8 cellular contexts compared by ENCODE assay signal in the genomic region with DNA sequence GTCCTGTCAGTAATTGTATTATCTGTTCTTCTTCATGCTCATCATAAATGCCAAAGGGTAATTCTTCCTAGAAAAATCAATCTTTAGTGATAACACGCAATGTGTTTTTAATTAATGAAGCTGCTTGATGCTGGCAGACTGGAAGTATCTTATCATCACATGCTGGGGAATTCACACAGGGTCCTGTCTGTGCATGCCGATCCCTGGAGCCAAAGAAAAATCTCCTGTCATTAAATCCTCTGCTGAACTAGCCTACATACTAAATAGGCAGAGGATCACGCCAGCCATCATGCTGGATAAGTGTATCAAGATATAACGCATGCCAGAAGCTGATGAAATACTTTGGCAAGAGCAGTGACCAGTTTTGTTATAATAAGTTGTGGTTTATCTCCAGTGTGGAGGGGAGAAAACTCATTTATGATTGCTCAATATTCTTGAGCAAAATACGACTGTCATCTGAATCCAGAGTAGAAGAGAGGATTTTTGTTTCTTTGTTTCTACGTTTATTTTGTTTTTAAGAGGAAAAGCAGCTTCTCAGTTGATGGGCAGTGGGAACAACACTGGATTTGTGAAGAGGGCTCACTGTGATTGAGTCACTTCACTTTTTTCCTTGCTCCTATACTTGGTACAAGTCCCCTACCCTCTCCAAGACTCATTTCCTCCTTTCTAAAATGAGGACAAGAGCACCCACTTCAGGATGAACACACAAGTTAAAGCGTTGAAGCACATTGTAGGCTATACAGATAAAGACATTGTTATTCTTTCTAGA.
DNase-seq lines count a peak whose midpoint lies in the region; ATAC-seq and TF ChIP-seq lines count a peak whose summit lies in the region.

No MANE protein-coding gene starts in this region.

- TF ChIP-seq CTCF in BJ (IDR thresholded peaks at IDR 0.05; ENCODE audit: insufficient read depth, low read depth, low read length) (peak; percentile 33; the same call in 1 of the 2 replicates), colonic mucosa (IDR thresholded peaks at IDR 0.05) (no peak)

- no peak overlapping the region for H3K9ac ChIP-seq in colonic mucosa (ENCODE audit: low read depth in 2 of 2, low read length in 2 of 2)

- no peak overlapping the region for H3K4me3 Mint-ChIP-seq in activated CD4-positive, alpha-beta T cell treated with anti-CD3 and anti-CD28 coated beads for 36 hours

- intact Hi-C loops in colonic mucosa (cut with DNase I): no loop called here
- intact Hi-C loops in activated CD4-positive, alpha-beta T cell treated with anti-CD3 and anti-CD28 coated beads for 36 hours (cut with DNase I, micrococcal nuclease): no loop called here

- H3K9me3 Mint-ChIP-seq in activated CD4-positive, alpha-beta T cell treated with anti-CD3 and anti-CD28 coated beads for 36 hours (ENCODE audit: low read depth): no peaks in the 10 kb centered on the region

- H3K27me3 Mint-ChIP-seq in activated CD4-positive, alpha-beta T cell treated with anti-CD3 and anti-CD28 coated beads for 36 hours: no peaks in the 10 kb centered on the region

- H3K27ac Mint-ChIP-seq in activated CD4-positive, alpha-beta T cell treated with anti-CD3 and anti-CD28 coated beads for 36 hours: no peak overlapping the region

- POLR2A ChIA-PET in BJ (lab: Charles Lee): interaction anchor here (0.5 to 1.4 kb wide), 3 partner anchors 23 to 155 kb away, joined by 3 to 6 read pairs (median 4); no protein-coding TSS in a partner anchor
- POLR2A ChIA-PET in activated CD4-positive, alpha-beta T cell treated with anti-CD3 and anti-CD28 coated beads for 36 hours (lab: Charles Lee): no interaction called here

- no peaks in the 10 kb centered on the region for H3K9me3 ChIP-seq in colonic mucosa

- H3K36me3 Mint-ChIP-seq in activated CD4-positive, alpha-beta T cell treated with anti-CD3 and anti-CD28 coated beads for 36 hours (ENCODE audit: low read depth): no peaks in the 10 kb centered on the region

- H3K36me3 ChIP-seq in BJ (ENCODE audit: control insufficient read depth, insufficient read depth, low read length) (no peaks in the 10 kb centered on the region), colonic mucosa (no peaks in the 10 kb centered on the region)

- no peaks in the 10 kb centered on the region for H3K27me3 ChIP-seq in BJ (ENCODE audit: control insufficient read depth, insufficient read depth, low read length)
- H3K27me3 ChIP-seq in colonic mucosa: no peaks in the 10 kb centered on the region

- CTCF ChIA-PET in BJ (lab: Yijun Ruan, JAX): interaction anchor here (0.6 to 2.1 kb wide), 8 partner anchors 14 to 1010 kb away, joined by 3 to 10 read pairs (median 3); no protein-coding TSS in a partner anchor
- CTCF ChIA-PET in activated CD4-positive, alpha-beta T cell treated with anti-CD3 and anti-CD28 coated beads for 36 hours (lab: Charles Lee): no interaction called here

- no peaks in the 10 kb centered on the region for H3K4me1 ChIP-seq in colonic mucosa

- no peaks in the 10 kb centered on the region for H3K4me1 Mint-ChIP-seq in activated CD4-positive, alpha-beta T cell treated with anti-CD3 and anti-CD28 coated beads for 36 hours

- ATAC-seq in activated CD4-positive, alpha-beta T cell treated with anti-CD3 and anti-CD28 coated beads for 36 hours: no peak

- no peak overlapping the region for H3K4me3 ChIP-seq in BJ (ENCODE audit: low read depth, low read length)
- H3K4me3 ChIP-seq in colonic mucosa: no peak overlapping the region

- DNase-seq in BJ (ENCODE audit: low read depth) (peak; percentile 95), NCI-H446 (lab: John Stamatoyannopoulos, UW) (peak; percentile 28 to 70), colonic mucosa (peak; percentile 28), mucosa of gallbladder (ENCODE audit: low spot score) (peak; percentile 42)
- DNase-seq in activated effector memory CD4-positive, alpha-beta T cell treated with Interleukin-2 at 50 U/mL for 16 hours: no peak
- no peak for DNase-seq in activated CD4-positive, alpha-beta T cell treated with anti-CD3 and anti-CD28 coated beads for 36 hours
- no peak for DNase-seq in activated CD4-positive, alpha-beta T cell treated with anti-CD3 and anti-CD28 coated beads, Interleukin-2, amount 50 U/mL, for 48 hours
- no peak for DNase-seq in activated CD4-positive, alpha-beta T cell treated with anti-CD3 and anti-CD28 coated beads for 4 hours

- no peak overlapping the region for H3K27ac ChIP-seq in colonic mucosa

Comparison
In these comparisons a context has a peak if more than half of its experiments do, and no peak if none do; other contexts are left out.
1. DNase-seq: peak in BJ (single experiment), NCI-H446 (2 of 2), colonic mucosa (single experiment) and mucosa of gallbladder (single experiment); none in activated effector memory CD4-positive, alpha-beta T cell treated with Interleukin-2 at 50 U/mL for 16 hours (single experiment), activated CD4-positive, alpha-beta T cell treated with anti-CD3 and anti-CD28 coated beads for 36 hours (single experiment), activated CD4-positive, alpha-beta T cell treated with anti-CD3 and anti-CD28 coated beads, Interleukin-2, amount 50 U/mL, for 48 hours (0 of 2) and activated CD4-positive, alpha-beta T cell treated with anti-CD3 and anti-CD28 coated beads for 4 hours (0 of 2).